ENCODE assay signal across 18 cellular contexts in the genomic region with DNA sequence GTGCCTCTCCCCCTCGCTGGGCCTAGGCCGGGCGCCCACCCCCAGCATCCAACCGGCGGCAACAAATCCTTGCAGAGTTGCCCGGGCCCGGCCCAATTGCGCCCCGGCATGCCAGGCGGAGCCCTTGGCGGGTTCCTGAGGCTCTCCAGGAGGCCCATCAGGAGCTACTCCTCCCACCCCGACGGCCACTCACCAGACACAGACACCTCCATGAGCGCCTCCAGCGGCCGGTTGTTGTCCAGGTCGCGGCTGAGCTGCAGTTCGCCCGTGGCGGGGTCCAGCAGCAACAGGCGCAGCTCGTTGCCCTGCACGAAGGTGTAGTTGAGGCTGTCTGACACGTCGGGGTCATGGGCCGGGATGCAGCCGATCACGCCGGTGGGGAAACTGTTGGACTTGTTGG. TPM values are rescaled to one million over a fixed set of nuclear protein-coding genes. Genes with fewer than 3 reads are reported as not detected.
A peak's percentile ranks its signal among the peaks of the same experiment; 100 is the strongest.
DNase-seq lines count a peak whose midpoint lies in the region; ATAC-seq, FAIRE-seq and TF ChIP-seq lines count a peak whose summit lies in the region.
"Had no signal": no experiment of that assay in that cellular context is flagged by ENCODE, and none has a peak within 500 bp of the region (broad histone marks: within the 10 kb centered on the region; RNA-seq: fewer than 3 reads in every experiment).

No MANE protein-coding gene starts in this region.

- H3K27me3 ChIP-seq in K562 (ENCODE audit: control insufficient read depth in 2 of 2, insufficient read depth in 2 of 2, low read length in 2 of 2) (peaks cover 13 to 42% of the 10 kb centered on the region in 2 experiments), kidney epithelial cell (ENCODE audit: control insufficient read depth, insufficient read depth, low read length) (no peaks in the 10 kb centered on the region), upper lobe of left lung (peaks cover 0 to 25% (median 5%) of the 10 kb centered on the region in 4 donors), A673 (replicated peaks; ENCODE audit: insufficient read depth, low read depth, low read length, poor library complexity) (peaks cover 8% of the 10 kb centered on the region)
- H3K27me3 ChIP-seq: breast epithelium had no signal

- H3K36me3 ChIP-seq in K562 (ENCODE audit: control insufficient read depth, insufficient read depth, low read length), result no peaks in the 10 kb centered on the region
- peaks cover 6% of the 10 kb centered on the region for H3K36me3 ChIP-seq in kidney epithelial cell (ENCODE audit: control insufficient read depth, insufficient read depth, low read length)
- H3K36me3 ChIP-seq in upper lobe of left lung, result no peaks in the 10 kb centered on the region
- no peaks in the 10 kb centered on the region for H3K36me3 ChIP-seq in A673 (ENCODE audit: insufficient read depth, low read length, poor library complexity, severe bottlenecking)
- H3K36me3 ChIP-seq: breast epithelium had no signal

- no peak for TF ChIP-seq POLR2A in NB4 (IDR thresholded peaks at IDR 0.05; ENCODE audit: extremely low read depth, insufficient read length)
- TF ChIP-seq POLR2A in K562 (conservative IDR thresholded peaks at IDR 0.05), result no peak
- TF ChIP-seq POLR2A in upper lobe of left lung (IDR thresholded peaks at IDR 0.05), result no peak

- H3K9me3 ChIP-seq in K562 (replicated peaks; ENCODE audit: control insufficient read depth, insufficient read depth, low read depth, low read length), result no peaks in the 10 kb centered on the region
- no peaks in the 10 kb centered on the region for H3K9me3 ChIP-seq in upper lobe of left lung
- H3K9me3 ChIP-seq in A673 (ENCODE audit: low read depth, low read length, poor library complexity, severe bottlenecking), result no peaks in the 10 kb centered on the region
- H3K9me3 ChIP-seq: breast epithelium had no signal

- in situ Hi-C loops in K562 (cut with MboI), result no loop called here

- DNase-seq in NB4 (ENCODE audit: low read depth), result no peak
- peak; percentile 20 to 40 (median 30) for DNase-seq in K562 (ENCODE audit: extremely low read depth in 1 of 4, low spot score in 3 of 4)
- no peak for DNase-seq in kidney epithelial cell (ENCODE audit: low read depth)
- DNase-seq in upper lobe of left lung, result peak; percentile 69 to 87
- DNase-seq in NCI-H2227 treated with DMSO at 0.1 percent for 48 hours (lab: John Stamatoyannopoulos, UW), result no peak
- DNase-seq in mucosa of gallbladder (ENCODE audit: low spot score), result no peak
- DNase-seq in A673 (ENCODE audit: low spot score), result no peak
- DNase-seq: activated CD4-positive, alpha-beta memory T cell treated with anti-CD3 and anti-CD28 coated beads for 36 hours; activated T-cell treated with anti-CD3 and anti-CD28 coated beads, Interleukin-2, amount 50 U/mL, for 24 hours; C1 segment of cervical spinal cord; DMS153; kidney glomerular epithelial cell; NCI-H2029; NCI-H69; occipital lobe; SW 1271 had no signal

- CTCF ChIA-PET in K562 (lab: Yijun Ruan, JAX; ENCODE audit: low intra/inter-chr PET ratio), result no interaction called here
- CTCF ChIA-PET in A673 (lab: Charles Lee), result no interaction called here

- no peak for TF ChIP-seq CTCF in NB4 (IDR thresholded peaks at IDR 0.05; ENCODE audit: low read depth, low read length)
- peak in 2 of 3 experiments; percentile 20 to 48; a peak in 2 of 6 replicates for TF ChIP-seq CTCF in K562 (IDR thresholded peaks at IDR 0.05 in 2 of 3, conservative IDR thresholded peaks at IDR 0.05 in 1 of 3; ENCODE audit: insufficient read depth in 2 of 3, low read depth in 1 of 3, low read length in 3 of 3)
- no peak for TF ChIP-seq CTCF in kidney epithelial cell (IDR thresholded peaks at IDR 0.05; ENCODE audit: insufficient read depth, low read length, poor library complexity, severe bottlenecking)
- peak in 2 of 6 experiments; percentile 34 to 38 for TF ChIP-seq CTCF in upper lobe of left lung (IDR thresholded peaks at IDR 0.05)
- TF ChIP-seq CTCF in A673 (conservative IDR thresholded peaks at IDR 0.05; ENCODE audit: low read depth, low read length), result no peak

- BruUV-seq in K562 (replicated peaks; lab: Mats Ljungman, UMichigan) (no TSS peak), A673 (replicated peaks; lab: Mats Ljungman, UMichigan) (no TSS peak)

- H3K4me1 ChIP-seq in K562 (replicated peaks in 1 of 2; ENCODE audit: control insufficient read depth in 2 of 2, insufficient read depth in 2 of 2, low read length in 2 of 2) (peaks cover 0 to 15% of the 10 kb centered on the region in 2 experiments; a peak in 2 of 5 replicates), upper lobe of left lung (peaks cover 6 to 40% (median 20%) of the 10 kb centered on the region in 4 donors), A673 (ENCODE audit: insufficient read depth, low read length, poor library complexity, severe bottlenecking) (peaks cover 8% of the 10 kb centered on the region)

- POLR2A ChIA-PET in K562 (lab: Yijun Ruan, JAX) (interaction anchor here (0.6 kb wide), 1 partner anchor 184 kb away, joined by 3 read pairs; no protein-coding TSS in a partner anchor), A673 (lab: Charles Lee; ENCODE audit: low non-redundant PET) (no interaction called here)

- H3K4me3 ChIP-seq in NB4 (ENCODE audit: low read depth, low read length), result peak overlapping the region; percentile 42
- no peak overlapping the region for H3K4me3 ChIP-seq in K562
- H3K4me3 ChIP-seq in kidney epithelial cell (ENCODE audit: low read depth, low read length), result peak overlapping the region; percentile 42
- H3K4me3 ChIP-seq in upper lobe of left lung, result peak overlapping the region in 3 of 4 donors; percentile 22 to 33 (median 33)
- H3K4me3 ChIP-seq in A673 (ENCODE audit: low read depth, low read length, poor library complexity, severe bottlenecking), result no peak overlapping the region
- H3K4me3 ChIP-seq: hepatocyte had no signal

- H3K4me2 ChIP-seq in K562 (ENCODE audit: insufficient read depth, low read length), result no peak overlapping the region

- TF ChIP-seq EP300 in K562 (IDR thresholded peaks at IDR 0.05; ENCODE audit: low read length) (no peak), upper lobe of left lung (IDR thresholded peaks at IDR 0.05) (no peak)

- ATAC-seq in K562 (peak; percentile 78), upper lobe of left lung (ENCODE audit: low FRiP score in 2 of 2) (peak in 1 of 2 donors; percentile 15)

- TF ChIP-seq RAD21 in K562 (CRISPR knock-in tag; conservative IDR thresholded peaks at IDR 0.05 in 1 of 2, IDR thresholded peaks at IDR 0.05 in 1 of 2), result no peak

- no peak for FAIRE-seq in K562 (lab: Jason Lieb, UNC)

- 15% methylated on average over 8 of the region's 30 CpGs for WGBS in K562 (ENCODE audit: insufficient coverage, low coverage, missing lambda C conversion rate)
- 86 to 89% methylated on average over 14 to 16 of the region's 30 CpGs for WGBS in upper lobe of left lung, 2 donors

- H3K9me1 ChIP-seq in K562 (ENCODE audit: control insufficient read depth, insufficient read depth, low read length), result no peaks in the 10 kb centered on the region

- H4K20me1 ChIP-seq in K562 (replicated peaks; ENCODE audit: control insufficient read depth, insufficient read depth, low read length), result no peaks in the 10 kb centered on the region

- H3K27ac ChIP-seq in K562 (ENCODE audit: extremely low read depth, low read depth, low read length) (no peak overlapping the region), upper lobe of left lung (peak overlapping the region in 1 of 4 donors; percentile 7), A673 (ENCODE audit: low read depth, low read length, poor library complexity, severe bottlenecking) (no peak overlapping the region)
- H3K27ac ChIP-seq: hepatocyte had no signal

- no peak overlapping the region for H2AFZ ChIP-seq in K562 (ENCODE audit: low read depth, low read length)
- H2AFZ ChIP-seq: hepatocyte had no signal

- H3K79me2 ChIP-seq in K562 (ENCODE audit: control insufficient read depth, insufficient read depth, low read length), result no peaks in the 10 kb centered on the region
- H3K79me2 ChIP-seq: hepatocyte had no signal

- H3K9ac ChIP-seq in K562 (ENCODE audit: insufficient read depth in 1 of 2, low read depth in 2 of 2, low read length in 2 of 2), result no peak overlapping the region

- intact Hi-C loops in K562 (cut with micrococcal nuclease), result no loop called here
- intact Hi-C loops in A673 (cut with micrococcal nuclease; ENCODE audit: unreplicated experiment), result loop anchor here (10.0 kb wide), 1 partner anchor 539 kb away; no protein-coding TSS in a partner anchor

TF ChIP-seq in K562, 482 proteins besides CTCF, POLR2A, EP300 and RAD21 (continues in another document):
- no peak for TF ChIP-seq ZNF165 (CRISPR knock-in tag; IDR thresholded peaks at IDR 0.05; ENCODE audit: borderline replicate concordance)
- TF ChIP-seq, protein P1, sequence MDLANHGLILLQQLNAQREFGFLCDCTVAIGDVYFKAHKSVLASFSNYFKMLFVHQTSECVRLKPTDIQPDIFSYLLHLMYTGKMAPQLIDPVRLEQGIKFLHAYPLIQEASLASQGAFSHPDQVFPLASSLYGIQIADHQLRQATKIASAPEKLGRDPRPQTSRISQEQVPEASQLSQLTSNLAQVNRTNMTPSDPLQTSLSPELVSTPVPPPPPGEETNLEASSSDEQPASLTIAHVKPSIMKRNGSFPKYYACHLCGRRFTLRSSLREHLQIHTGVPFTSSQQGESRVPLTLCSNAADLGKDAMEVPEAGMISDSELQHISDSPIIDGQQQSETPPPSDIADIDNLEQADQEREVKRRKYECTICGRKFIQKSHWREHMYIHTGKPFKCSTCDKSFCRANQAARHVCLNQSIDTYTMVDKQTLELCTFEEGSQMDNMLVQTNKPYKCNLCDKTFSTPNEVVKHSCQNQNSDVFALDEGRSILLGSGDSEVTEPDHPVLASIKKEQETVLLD (IDR thresholded peaks at IDR 0.05), result no peak

RNA-seq across cellular contexts. Expression of a gene that starts 4.0 kb away (rescaled TPM):
- total RNA-seq in K562 (2011; cell fraction: chromatin; rRNA removed; ENCODE audit: low replicate concordance), result 0.14 and 0.19 TPM in 2 replicates
- 0.13 and 0.33 TPM in 2 replicates for total RNA-seq in K562 (2011; cell fraction: nucleolus; rRNA removed)
- not detected in 2 replicates for total RNA-seq in K562 (2011; cell fraction: nucleoplasm; rRNA removed)
- total RNA-seq in K562 (2014; rRNA removed), result not detected in 2 replicates
- not detected in 2 replicates for total RNA-seq in K562 (2014; rRNA removed; fragmentation: Illumina TruSeq; extraction: Trizol)
- not detected in 2 replicates for total RNA-seq in K562 (2015; rRNA removed; fragmentation: Illumina TruSeq; extraction: Trizol)
- total RNA-seq in K562 (2021), result 0.04 and 0.09 TPM in 2 replicates
- not detected in 2 replicates for polyA plus RNA-seq in K562 (2011; rRNA removed)
- 0.01 and 0.03 TPM in 2 replicates for polyA plus RNA-seq in K562 (2011; cell fraction: cytosol; rRNA removed)
- polyA plus RNA-seq in K562 (2011; cell fraction: nucleus; rRNA removed), result 0.01 TPM in 1 of 2 replicates, not detected in the other
- 0.01 TPM in 2 replicates for polyA plus RNA-seq in K562 (2012)
- polyA plus RNA-seq in K562 (2014; fragmentation: Illumina TruSeq; extraction: Trizol), result not detected in 2 replicates
- under 1 TPM in 1 of 2 experiments, not detected in 1; under 0.01 TPM for polyA plus RNA-seq in K562 (2014; fragmentation: Nextera tagmentation; extraction: Ambion mirVana)
- not detected in 2 replicates for polyA plus RNA-seq in K562 (2014; rRNA removed)
- not detected in 2 replicates for polyA minus RNA-seq in K562 (2011; rRNA and poly(A)+ RNA removed)
- polyA minus RNA-seq in K562 (2011; cell fraction: cytosol; rRNA and poly(A)+ RNA removed), result not detected in 2 replicates
- 0.13 TPM in 1 of 2 replicates, not detected in the other for polyA minus RNA-seq in K562 (2011; cell fraction: nucleus; rRNA and poly(A)+ RNA removed)
- 180 and 210 TPM in 2 replicates for total RNA-seq in kidney epithelial cell
- total RNA-seq in upper lobe of left lung, result 100 to 1,000 TPM in 2 of 6 donors, 10 to 100 TPM in 4; 45.1 to 145 (median 80.1) TPM
- total RNA-seq in mucosa of gallbladder, result 6.7 TPM
- 2.3 and 3.5 TPM in 2 replicates for total RNA-seq in A673 (2021)

Comparison
In these comparisons a context has a peak if more than half of its experiments do, and no peak if none do; other contexts are left out.
1. DNase-seq: peak in K562 (4 of 4) and upper lobe of left lung (2 of 2); none in NB4 (single experiment), kidney epithelial cell (single experiment), NCI-H2227 treated with DMSO at 0.1 percent for 48 hours (single experiment), mucosa of gallbladder (single experiment) and A673 (single experiment).
2. H3K4me3 ChIP-seq: peak in NB4 (single experiment), kidney epithelial cell (single experiment) and upper lobe of left lung (3 of 4); none in K562 (single experiment) and A673 (single experiment).
3. CTCF ChIP-seq: peak in K562 (2 of 3); none in NB4 (single experiment), kidney epithelial cell (single experiment) and A673 (single experiment).